ENCODE assay signal across 1 cellular context in genomic region chr3:100656945-100657344, GRCh38.
TF ChIP-seq lines count a peak whose summit lies in the region.

No MANE protein-coding gene starts in this region.

TF ChIP-seq in K562, 482 proteins besides CTCF, POLR2A, EP300 and RAD21:
- TF ChIP-seq RFX5 (IDR thresholded peaks at IDR 0.05; ENCODE audit: low read depth, low read length) (peak; percentile 89), ZNF778 (CRISPR knock-in tag; IDR thresholded peaks at IDR 0.05) (no peak), NFYB (IDR thresholded peaks at IDR 0.05; ENCODE audit: extremely low read depth, insufficient read length) (no peak), L3MBTL2 (IDR thresholded peaks at IDR 0.05) (no peak)
